In the genomic region with DNA sequence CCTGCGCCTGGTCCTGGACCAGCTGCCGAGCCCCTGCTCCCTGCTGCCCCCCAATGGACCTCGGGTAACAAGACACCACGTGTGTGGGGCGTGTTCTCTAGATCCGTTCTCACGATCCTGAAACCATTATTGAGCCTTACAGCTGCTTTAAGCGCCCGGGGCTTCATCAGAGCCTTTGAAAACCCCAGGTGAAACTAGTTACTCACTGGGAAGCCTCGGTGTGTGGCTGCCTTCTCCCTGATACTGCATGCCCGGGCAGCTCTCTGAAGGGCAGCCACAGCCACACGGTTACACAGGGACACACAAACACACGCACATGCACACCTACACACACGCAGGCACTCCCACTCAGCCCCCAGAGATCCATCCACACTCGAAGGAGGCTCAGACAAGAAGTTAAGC, we compare ENCODE assay signal across 8 cellular contexts. TPM values are rescaled to one million over a fixed set of nuclear protein-coding genes. Genes with fewer than 3 reads are reported as not detected.
DNase-seq lines count a peak whose midpoint lies in the region; ATAC-seq, FAIRE-seq and TF ChIP-seq lines count a peak whose summit lies in the region.

No MANE protein-coding gene starts in this region.

- peak; percentile 66 for TF ChIP-seq CTCF in AG09319 (IDR thresholded peaks at IDR 0.05; ENCODE audit: low read depth, low read length)

- no peak for TF ChIP-seq POLR2A in GM12892 (IDR thresholded peaks at IDR 0.05; ENCODE audit: low read depth, low read length)

- peak; percentile 79 for FAIRE-seq in GM12892 (lab: Jason Lieb, UNC)

- ATAC-seq in HG03196 (IDR thresholded peaks at IDR 0.05; ENCODE audit: unreplicated experiment) (peak; percentile 84), GM21786 (IDR thresholded peaks at IDR 0.05; ENCODE audit: unreplicated experiment) (no peak)

- in situ Hi-C loops in SK-MEL-5 (cut with HindIII; ENCODE audit: low pct_unique_long_range_greater_than_20kb, low sequenced_read_pairs), result no loop called here

- DNase-seq in AG09319 (ENCODE audit: extremely low read depth, low read depth) (peak; percentile 7), GM12892 (ENCODE audit: insufficient read length) (no peak), SK-MEL-5 (ENCODE audit: low read depth, low spot score) (peak; percentile 35), dermis microvascular lymphatic vessel endothelial cell (ENCODE audit: low read depth in 2 of 2) (peak; percentile 23 to 70), myocyte (ENCODE audit: low read depth) (peak; percentile 71), activated gamma-delta T cell (lab: John Stamatoyannopoulos, UW) (no peak)

RNA-seq across cellular contexts. Expression of a gene that starts 5.3 kb away (rescaled TPM):
- 0.57 TPM for polyA plus RNA-seq in GM12892 (2012; ENCODE audit: missing spikeins)
- total RNA-seq in SK-MEL-5 (2014; rRNA removed; shearing (Covaris generic)), result 1.1 and 2.4 TPM in 2 replicates
- polyA plus RNA-seq in SK-MEL-5 (2015; cell fraction: cytosol; rRNA removed), result 0.11 and 1.3 TPM in 2 replicates
- polyA plus RNA-seq in SK-MEL-5 (2015; cell fraction: nucleus; rRNA removed), result 0.19 and 2.1 TPM in 2 replicates
- total RNA-seq in dermis microvascular lymphatic vessel endothelial cell (16.2 and 17.6 TPM in 2 replicates), myocyte (12.5 and 24.4 TPM in 2 replicates)
- 3.5 TPM for polyA plus RNA-seq in myocyte (2012)

RNA-seq across cellular contexts. Expression of a gene that starts 10.1 kb away (rescaled TPM):
- polyA plus RNA-seq in GM12892 (2012; ENCODE audit: missing spikeins), result not detected
- 0.40 and 0.96 TPM in 2 replicates for total RNA-seq in SK-MEL-5 (2014; rRNA removed; shearing (Covaris generic))
- polyA plus RNA-seq in SK-MEL-5 (2015; cell fraction: cytosol; rRNA removed), result 0.24 and 3.5 TPM in 2 replicates
- 0.65 and 0.84 TPM in 2 replicates for polyA plus RNA-seq in SK-MEL-5 (2015; cell fraction: nucleus; rRNA removed)
- total RNA-seq in dermis microvascular lymphatic vessel endothelial cell, result 0.90 and 1.3 TPM in 2 replicates
- total RNA-seq in myocyte, result 0.03 and 0.31 TPM in 2 replicates
- polyA plus RNA-seq in myocyte (2012), result 0.84 TPM

RNA-seq across cellular contexts. Expression of a gene that starts 20.9 kb away (rescaled TPM):
- polyA plus RNA-seq in GM12892 (2012; ENCODE audit: missing spikeins), result 46.6 TPM
- total RNA-seq in SK-MEL-5 (2014; rRNA removed; shearing (Covaris generic)), result 125 and 132 TPM in 2 replicates
- 282 and 284 TPM in 2 replicates for polyA plus RNA-seq in SK-MEL-5 (2015; cell fraction: cytosol; rRNA removed)
- polyA plus RNA-seq in SK-MEL-5 (2015; cell fraction: nucleus; rRNA removed), result 32.8 and 50.4 TPM in 2 replicates
- total RNA-seq in dermis microvascular lymphatic vessel endothelial cell (21.8 and 23.9 TPM in 2 replicates), myocyte (18.7 and 35.2 TPM in 2 replicates)
- 53.9 TPM for polyA plus RNA-seq in myocyte (2012)

RNA-seq across cellular contexts. Expression of a gene that starts 51.5 kb away (rescaled TPM):
- polyA plus RNA-seq in GM12892 (2012; ENCODE audit: missing spikeins), result not detected
- 0.96 and 1.2 TPM in 2 replicates for total RNA-seq in SK-MEL-5 (2014; rRNA removed; shearing (Covaris generic))
- 0.73 and 0.93 TPM in 2 replicates for polyA plus RNA-seq in SK-MEL-5 (2015; cell fraction: cytosol; rRNA removed)
- polyA plus RNA-seq in SK-MEL-5 (2015; cell fraction: nucleus; rRNA removed), result 22.6 and 55.1 TPM in 2 replicates
- total RNA-seq in dermis microvascular lymphatic vessel endothelial cell, result 5.6 and 7.1 TPM in 2 replicates
- total RNA-seq in myocyte, result 24.4 and 38.2 TPM in 2 replicates
- polyA plus RNA-seq in myocyte (2012), result 38.4 TPM

Comparison
In these comparisons a context has a peak if more than half of its experiments do, and no peak if none do; other contexts are left out.
1. DNase-seq: peak in AG09319 (single experiment), SK-MEL-5 (single experiment), dermis microvascular lymphatic vessel endothelial cell (2 of 2) and myocyte (single experiment); none in GM12892 (single experiment) and activated gamma-delta T cell (single experiment).